ENCODE assay signal across 36 cellular contexts in the genomic region with DNA sequence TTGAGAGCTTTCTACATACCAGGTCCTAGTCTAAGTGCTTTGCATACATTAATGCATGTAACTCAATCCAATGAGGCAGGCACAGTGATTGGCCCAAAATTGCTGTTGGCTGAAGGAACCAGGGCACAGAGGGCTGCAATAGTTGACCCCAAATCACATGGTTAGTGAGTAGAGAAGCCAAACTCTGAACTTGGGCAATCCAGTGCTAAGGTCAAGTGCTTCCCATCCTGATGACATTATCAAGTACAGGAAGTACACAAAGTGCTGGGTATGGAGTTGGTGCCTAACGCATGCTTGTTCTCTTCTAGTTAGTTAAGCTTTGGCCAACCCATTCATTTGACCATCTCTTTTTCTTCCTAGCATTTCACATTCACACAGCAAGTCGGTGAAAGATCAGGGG. TPM values are rescaled to one million over a fixed set of nuclear protein-coding genes. Genes with fewer than 3 reads are reported as not detected.
"Had no signal": no experiment of that assay in that cellular context is flagged by ENCODE, and none has a peak within 500 bp of the region (broad histone marks: within the 10 kb centered on the region; RNA-seq: fewer than 3 reads in every experiment).

No MANE protein-coding gene starts in this region.

- H3K4me1 ChIP-seq: adrenal gland, body of pancreas had no signal

- H3K4me3 Mint-ChIP-seq: activated CD4-positive, alpha-beta memory T cell treated with anti-CD3 and anti-CD28 coated beads for 36 hours; activated CD4-positive, alpha-beta T cell treated with anti-CD3 and anti-CD28 coated beads for 36 hours; activated CD4-positive, alpha-beta T cell treated with anti-CD3 and anti-CD28 coated beads, Interleukin-2, amount 10 ng/mL, durations not matched to agents 24 days and 14 days; activated CD8-positive, alpha-beta memory T cell treated with anti-CD3 and anti-CD28 coated beads, Interleukin-2, amount 10 ng/mL, durations not matched to agents 7 days and 5 days; activated CD8-positive, alpha-beta T cell treated with anti-CD3 and anti-CD28 coated beads, Interleukin-2, amount 10 ng/mL, durations not matched to agents 7 days and 5 days; activated naive CD4-positive, alpha-beta T cell treated with anti-CD3 and anti-CD28 coated beads for 36 hours; activated naive CD4-positive, alpha-beta T cell treated with anti-CD3 and anti-CD28 coated beads, Interleukin-2, amount 50 U/mL, for 24 hours; activated naive CD8-positive, alpha-beta T cell treated with anti-CD3 and anti-CD28 coated beads for 36 hours; activated naive CD8-positive, alpha-beta T cell treated with anti-CD3 and anti-CD28 coated beads, Interleukin-2, amount 50 U/mL, for 24 hours; activated T-helper 1 cell treated with anti-CD3 and anti-CD28 coated beads, Interleukin-12 subunit alpha, Interleukin-12 subunit beta, Interleukin-2, Interleukin-4 antibody, amounts not matched to agents 30 ng/mL and 10 ng/mL and 1 ng/mL, durations not matched to agents 14 hours and 24 hours and 36 hours; effector memory CD8-positive, alpha-beta T cell had no signal

- H3K36me3 Mint-ChIP-seq: activated CD4-positive, alpha-beta memory T cell treated with anti-CD3 and anti-CD28 coated beads for 36 hours; activated CD8-positive, alpha-beta memory T cell treated with anti-CD3 and anti-CD28 coated beads, Interleukin-2, amount 10 ng/mL, durations not matched to agents 7 days and 5 days; activated naive CD4-positive, alpha-beta T cell treated with anti-CD3 and anti-CD28 coated beads, Interleukin-2, amount 50 U/mL, for 24 hours; activated naive CD8-positive, alpha-beta T cell treated with anti-CD3 and anti-CD28 coated beads for 36 hours had no signal

- H3K4me1 Mint-ChIP-seq: activated CD4-positive, alpha-beta T cell treated with anti-CD3 and anti-CD28 coated beads for 36 hours; activated CD4-positive, alpha-beta T cell treated with anti-CD3 and anti-CD28 coated beads, Interleukin-2, amount 10 ng/mL, durations not matched to agents 24 days and 14 days; activated CD8-positive, alpha-beta memory T cell treated with anti-CD3 and anti-CD28 coated beads, Interleukin-2, amount 10 ng/mL, durations not matched to agents 7 days and 5 days; activated naive CD4-positive, alpha-beta T cell treated with anti-CD3 and anti-CD28 coated beads, Interleukin-2, amount 50 U/mL, for 24 hours; activated naive CD8-positive, alpha-beta T cell treated with anti-CD3 and anti-CD28 coated beads for 36 hours; activated naive CD8-positive, alpha-beta T cell treated with anti-CD3 and anti-CD28 coated beads, Interleukin-2, amount 50 U/mL, for 24 hours had no signal

- H3K36me3 ChIP-seq: adrenal gland, esophagus squamous epithelium had no signal

- FAIRE-seq: colon, endothelial cell of umbilical vein, TTC549 had no signal

- ATAC-seq: activated CD4-positive, alpha-beta T cell treated with anti-CD3 and anti-CD28 coated beads for 36 hours; activated CD8-positive, alpha-beta memory T cell treated with anti-CD3 and anti-CD28 coated beads, Interleukin-2, amount 10 ng/mL, durations not matched to agents 7 days and 5 days; activated CD8-positive, alpha-beta T cell treated with anti-CD3 and anti-CD28 coated beads, Interleukin-2, amount 10 ng/mL, durations not matched to agents 7 days and 5 days; activated naive CD8-positive, alpha-beta T cell treated with anti-CD3 and anti-CD28 coated beads, Interleukin-2, amount 50 U/mL, for 24 hours; body of pancreas; effector memory CD8-positive, alpha-beta T cell had no signal

- H3K4me3 ChIP-seq: adrenal gland, body of pancreas, esophagus squamous epithelium had no signal

- DNase-seq: activated CD4-positive, alpha-beta memory T cell treated with anti-CD3 and anti-CD28 coated beads for 36 hours; activated CD4-positive, alpha-beta T cell treated with anti-CD3 and anti-CD28 coated beads for 36 hours; activated CD4-positive, alpha-beta T cell treated with anti-CD3 and anti-CD28 coated beads, Interleukin-2, amount 10 ng/mL, durations not matched to agents 24 days and 14 days; activated CD4-positive, CD25-positive, alpha-beta regulatory T cell; activated CD4-positive, CD25-positive, alpha-beta regulatory T cell treated with anti-CD3 and anti-CD28 coated beads, Interleukin-2, amount 50 U/mL, for 72 hours; activated CD8-positive, alpha-beta memory T cell treated with anti-CD3 and anti-CD28 coated beads, Interleukin-2, amount 10 ng/mL, durations not matched to agents 7 days and 5 days; activated CD8-positive, alpha-beta memory T cell treated with anti-CD3 and anti-CD28 coated beads, Interleukin-2, amount 50 U/mL, for 4 hours; activated CD8-positive, alpha-beta T cell treated with anti-CD3 and anti-CD28 coated beads, Interleukin-2, amount 10 ng/mL, durations not matched to agents 7 days and 5 days; activated effector memory CD4-positive, alpha-beta T cell treated with anti-CD3 and anti-CD28 coated beads, Interleukin-2, amount 50 U/mL, for 16 hours; activated naive CD4-positive, alpha-beta T cell treated with anti-CD3 and anti-CD28 coated beads for 36 hours; activated naive CD8-positive, alpha-beta T cell treated with anti-CD3 and anti-CD28 coated beads for 36 hours; activated naive CD8-positive, alpha-beta T cell treated with anti-CD3 and anti-CD28 coated beads, Interleukin-2, amount 50 U/mL, for 24 hours; activated T-cell treated with anti-CD3 and anti-CD28 coated beads, Interleukin-2, amount 50 U/mL, for 1 hour; activated T-cell treated with anti-CD3 and anti-CD28 coated beads, Interleukin-2, amount 50 U/mL, for 48 hours; adrenal gland; amygdala; aorta; body of pancreas; caudate nucleus; cortex of kidney; dermis blood vessel endothelial cell; effector CD4-positive, alpha-beta T cell; effector memory CD8-positive, alpha-beta T cell; esophagus squamous epithelium; foreskin melanocyte; T-helper 2 cell had no signal

- H3K9me3 Mint-ChIP-seq: activated CD4-positive, alpha-beta memory T cell treated with anti-CD3 and anti-CD28 coated beads for 36 hours; activated CD4-positive, alpha-beta T cell treated with anti-CD3 and anti-CD28 coated beads, Interleukin-2, amount 10 ng/mL, durations not matched to agents 24 days and 14 days; activated naive CD4-positive, alpha-beta T cell treated with anti-CD3 and anti-CD28 coated beads for 36 hours; activated naive CD4-positive, alpha-beta T cell treated with anti-CD3 and anti-CD28 coated beads, Interleukin-2, amount 50 U/mL, for 24 hours; activated naive CD8-positive, alpha-beta T cell treated with anti-CD3 and anti-CD28 coated beads for 36 hours; activated naive CD8-positive, alpha-beta T cell treated with anti-CD3 and anti-CD28 coated beads, Interleukin-2, amount 50 U/mL, for 24 hours; activated T-helper 1 cell treated with anti-CD3 and anti-CD28 coated beads, Interleukin-12 subunit alpha, Interleukin-12 subunit beta, Interleukin-2, Interleukin-4 antibody, amounts not matched to agents 30 ng/mL and 10 ng/mL and 1 ng/mL, durations not matched to agents 14 hours and 24 hours and 36 hours; activated T-helper 2 cell treated with anti-CD3 and anti-CD28 coated beads, Interferon-gamma antibody, Interleukin-2, Interleukin-4, amounts not matched to agents 10 μg/mL and 5 μg/mL and 100 μg/mL, durations not matched to agents 14 hours and 24 hours and 36 hours; effector memory CD8-positive, alpha-beta T cell had no signal

- H3K9me3 ChIP-seq: adrenal gland, body of pancreas, esophagus squamous epithelium had no signal

- H3K27me3 ChIP-seq: adrenal gland, body of pancreas had no signal

- H3K27ac ChIP-seq: adrenal gland, body of pancreas, epithelial cell of prostate, esophagus squamous epithelium, VCaP had no signal

- H3K27ac Mint-ChIP-seq: activated CD4-positive, alpha-beta memory T cell treated with anti-CD3 and anti-CD28 coated beads for 36 hours; activated CD4-positive, alpha-beta T cell treated with anti-CD3 and anti-CD28 coated beads for 36 hours; activated CD4-positive, alpha-beta T cell treated with anti-CD3 and anti-CD28 coated beads, Interleukin-2, amount 10 ng/mL, durations not matched to agents 24 days and 14 days; activated CD8-positive, alpha-beta memory T cell treated with anti-CD3 and anti-CD28 coated beads, Interleukin-2, amount 10 ng/mL, durations not matched to agents 7 days and 5 days; activated CD8-positive, alpha-beta T cell treated with anti-CD3 and anti-CD28 coated beads, Interleukin-2, amount 10 ng/mL, durations not matched to agents 7 days and 5 days; activated naive CD4-positive, alpha-beta T cell treated with anti-CD3 and anti-CD28 coated beads for 36 hours; activated naive CD4-positive, alpha-beta T cell treated with anti-CD3 and anti-CD28 coated beads, Interleukin-2, amount 50 U/mL, for 24 hours; activated naive CD8-positive, alpha-beta T cell treated with anti-CD3 and anti-CD28 coated beads for 36 hours; activated naive CD8-positive, alpha-beta T cell treated with anti-CD3 and anti-CD28 coated beads, Interleukin-2, amount 50 U/mL, for 24 hours; activated T-helper 1 cell treated with anti-CD3 and anti-CD28 coated beads, Interleukin-12 subunit alpha, Interleukin-12 subunit beta, Interleukin-2, Interleukin-4 antibody, amounts not matched to agents 30 ng/mL and 10 ng/mL and 1 ng/mL, durations not matched to agents 14 hours and 24 hours and 36 hours; activated T-helper 2 cell treated with anti-CD3 and anti-CD28 coated beads, Interferon-gamma antibody, Interleukin-2, Interleukin-4, amounts not matched to agents 10 μg/mL and 5 μg/mL and 100 μg/mL, durations not matched to agents 14 hours and 24 hours and 36 hours; effector memory CD8-positive, alpha-beta T cell had no signal

RNA-seq across cellular contexts. Expression of gene KCNB1, which starts 7.2 kb away (rescaled TPM):
- total RNA-seq: activated CD4-positive, alpha-beta memory T cell treated with anti-CD3 and anti-CD28 coated beads for 36 hours; activated CD4-positive, alpha-beta T cell treated with anti-CD3 and anti-CD28 coated beads for 36 hours; activated CD8-positive, alpha-beta memory T cell treated with anti-CD3 and anti-CD28 coated beads for 36 hours; activated CD8-positive, alpha-beta T cell treated with anti-CD3 and anti-CD28 coated beads, Interleukin-2, amount 10 ng/mL, durations not matched to agents 7 days and 5 days; activated naive CD4-positive, alpha-beta T cell treated with anti-CD3 and anti-CD28 coated beads for 36 hours; activated naive CD8-positive, alpha-beta T cell treated with anti-CD3 and anti-CD28 coated beads for 36 hours; dermis blood vessel endothelial cell; endothelial cell of umbilical vein; fibroblast of villous mesenchyme had no signal
- polyA plus RNA-seq: endothelial cell of umbilical vein had no signal
